In genomic region chr17:41419712-41420111, GRCh38 we compare ENCODE assay signal across 21 cellular contexts. TPM values are rescaled to one million over a fixed set of nuclear protein-coding genes. Genes with fewer than 3 reads are reported as not detected.
"Had no signal": no experiment of that assay in that cellular context is flagged by ENCODE, and none has a peak within 500 bp of the region (broad histone marks: within the 10 kb centered on the region; RNA-seq: fewer than 3 reads in every experiment).

No MANE protein-coding gene starts in this region.

- H3K4me3 ChIP-seq: esophagus muscularis mucosa, lung, right atrium auricular region, transverse colon had no signal

- ATAC-seq: left colon; stimulated activated naive CD8-positive, alpha-beta T cell treated with anti-CD3 and anti-CD28 coated beads, Interleukin-15, Interleukin-2, amounts not matched to agents 100 U/mL and 50 U/mL, for 24 hours had no signal

- H3K27me3 ChIP-seq: esophagus muscularis mucosa, right atrium auricular region, transverse colon had no signal

- H3K27ac ChIP-seq: esophagus muscularis mucosa, right atrium auricular region, transverse colon had no signal

- H3K9me3 ChIP-seq: esophagus muscularis mucosa, right atrium auricular region, transverse colon had no signal

- H3K4me1 ChIP-seq: transverse colon had no signal

- DNase-seq: activated B cell treated with CpG ODN at 0.5 μM for 24 hours; activated CD4-positive, alpha-beta memory T cell treated with anti-CD3 and anti-CD28 coated beads for 36 hours; activated CD4-positive, alpha-beta T cell treated with anti-CD3 and anti-CD28 coated beads for 4 hours; activated naive CD4-positive, alpha-beta T cell; activated naive CD8-positive, alpha-beta T cell treated with anti-CD3 and anti-CD28 coated beads for 36 hours; activated T-cell treated with anti-CD3 and anti-CD28 coated beads for 4 hours; amniotic stem cell; left colon; occipital lobe; stimulated activated CD4-positive, alpha-beta T cell treated with anti-CD3 and anti-CD28 coated beads, Interleukin-2, amount 100 ng/mL, for 24 hours; stimulated activated naive CD8-positive, alpha-beta T cell treated with anti-CD3 and anti-CD28 coated beads, Interleukin-15, Interleukin-2, amounts not matched to agents 100 U/mL and 50 U/mL, for 24 hours; substantia nigra; transverse colon had no signal

- H3K36me3 ChIP-seq: esophagus muscularis mucosa, right atrium auricular region, transverse colon had no signal

RNA-seq across cellular contexts. Expression of gene KRT37, which starts 4.7 kb away (rescaled TPM):
- total RNA-seq: activated B cell treated with CpG ODN at 0.5 μM for 24 hours; activated CD4-positive, alpha-beta memory T cell treated with anti-CD3 and anti-CD28 coated beads for 36 hours; activated naive CD8-positive, alpha-beta T cell treated with anti-CD3 and anti-CD28 coated beads for 36 hours; activated T-helper 1 cell treated with anti-CD3 and anti-CD28 coated beads, Interleukin-12 subunit alpha, Interleukin-12 subunit beta, Interleukin-2, Interleukin-4 antibody, amounts not matched to agents 30 ng/mL and 10 ng/mL and 1 ng/mL, durations not matched to agents 14 hours and 24 hours and 36 hours; cardiac septum; esophagus muscularis mucosa; left colon; lung; myocyte; occipital lobe; posterior vena cava; right atrium auricular region; transverse colon had no signal
- polyA plus RNA-seq: lung, neural cell had no signal

RNA-seq across cellular contexts. Expression of gene KRT38, which starts 21.1 kb away (rescaled TPM):
- total RNA-seq: activated B cell treated with CpG ODN at 0.5 μM for 24 hours; activated CD4-positive, alpha-beta memory T cell treated with anti-CD3 and anti-CD28 coated beads for 36 hours; activated naive CD8-positive, alpha-beta T cell treated with anti-CD3 and anti-CD28 coated beads for 36 hours; activated T-helper 1 cell treated with anti-CD3 and anti-CD28 coated beads, Interleukin-12 subunit alpha, Interleukin-12 subunit beta, Interleukin-2, Interleukin-4 antibody, amounts not matched to agents 30 ng/mL and 10 ng/mL and 1 ng/mL, durations not matched to agents 14 hours and 24 hours and 36 hours; cardiac septum; esophagus muscularis mucosa; left colon; lung; myocyte; occipital lobe; posterior vena cava; right atrium auricular region; transverse colon had no signal
- polyA plus RNA-seq: lung, neural cell had no signal

RNA-seq across cellular contexts. Expression of gene KRT31, which starts 22.3 kb away (rescaled TPM):
- total RNA-seq: activated B cell treated with CpG ODN at 0.5 μM for 24 hours; activated CD4-positive, alpha-beta memory T cell treated with anti-CD3 and anti-CD28 coated beads for 36 hours; activated naive CD8-positive, alpha-beta T cell treated with anti-CD3 and anti-CD28 coated beads for 36 hours; activated T-helper 1 cell treated with anti-CD3 and anti-CD28 coated beads, Interleukin-12 subunit alpha, Interleukin-12 subunit beta, Interleukin-2, Interleukin-4 antibody, amounts not matched to agents 30 ng/mL and 10 ng/mL and 1 ng/mL, durations not matched to agents 14 hours and 24 hours and 36 hours; cardiac septum; esophagus muscularis mucosa; left colon; lung; posterior vena cava; right atrium auricular region; transverse colon had no signal
- polyA plus RNA-seq: neural cell had no signal

RNA-seq across cellular contexts. Expression of gene KRT34, which starts 37.6 kb away (rescaled TPM):
- total RNA-seq: activated B cell treated with CpG ODN at 0.5 μM for 24 hours; activated CD4-positive, alpha-beta memory T cell treated with anti-CD3 and anti-CD28 coated beads for 36 hours; activated naive CD8-positive, alpha-beta T cell treated with anti-CD3 and anti-CD28 coated beads for 36 hours; activated T-helper 1 cell treated with anti-CD3 and anti-CD28 coated beads, Interleukin-12 subunit alpha, Interleukin-12 subunit beta, Interleukin-2, Interleukin-4 antibody, amounts not matched to agents 30 ng/mL and 10 ng/mL and 1 ng/mL, durations not matched to agents 14 hours and 24 hours and 36 hours; cardiac septum; esophagus muscularis mucosa; lung; posterior vena cava; right atrium auricular region; transverse colon had no signal
- polyA plus RNA-seq: lung, neural cell had no signal

RNA-seq across cellular contexts. Expression of gene KRT32, which starts 47.5 kb away (rescaled TPM):
- total RNA-seq: activated B cell treated with CpG ODN at 0.5 μM for 24 hours; activated CD4-positive, alpha-beta memory T cell treated with anti-CD3 and anti-CD28 coated beads for 36 hours; activated naive CD8-positive, alpha-beta T cell treated with anti-CD3 and anti-CD28 coated beads for 36 hours; activated T-helper 1 cell treated with anti-CD3 and anti-CD28 coated beads, Interleukin-12 subunit alpha, Interleukin-12 subunit beta, Interleukin-2, Interleukin-4 antibody, amounts not matched to agents 30 ng/mL and 10 ng/mL and 1 ng/mL, durations not matched to agents 14 hours and 24 hours and 36 hours; esophagus muscularis mucosa; left colon; lung; myocyte; occipital lobe; right atrium auricular region; transverse colon had no signal
- polyA plus RNA-seq: lung, neural cell had no signal
